Comparison of ENCODE assay signal across 8 cellular contexts in genomic region chr12:27333311-27334009, GRCh38. TPM values are rescaled to one million over a fixed set of nuclear protein-coding genes. Genes with fewer than 3 reads are reported as not detected.
DNase-seq lines count a peak whose midpoint lies in the region; ATAC-seq, FAIRE-seq and TF ChIP-seq lines count a peak whose summit lies in the region.

No MANE protein-coding gene starts in this region.

- ATAC-seq in GM21619 (IDR thresholded peaks at IDR 0.05; ENCODE audit: unreplicated experiment): peak; percentile 16

- no peaks in the 10 kb centered on the region for H3K27me3 ChIP-seq in bronchial epithelial cell (ENCODE audit: control insufficient read depth, insufficient read depth, low read length)

- in situ Hi-C loops in KBM-7 (cut with MboI; ENCODE audit: low pct_unique_long_range_greater_than_20kb, low sequenced_read_pairs): no loop called here

- FAIRE-seq in bronchial epithelial cell (lab: Jason Lieb, UNC): no peak

- peak overlapping the region; percentile 77 for H3K4me3 ChIP-seq in bronchial epithelial cell (ENCODE audit: low read depth, low read length)

- DNase-seq in Daoy (ENCODE audit: low read depth): peak; percentile 52
- peak; percentile 76 for DNase-seq in KBM-7
- peak; percentile 37 for DNase-seq in T1000 (lab: John Stamatoyannopoulos, UW)
- DNase-seq in bronchial epithelial cell (ENCODE audit: low read depth): peak; percentile 38
- peak; percentile 68 for DNase-seq in left kidney (ENCODE audit: low read depth, low spot score)
- DNase-seq in stimulated activated CD4-positive, alpha-beta T cell treated with anti-CD3 and anti-CD28 coated beads, Interleukin-4, amount 100 ng/mL, for 1 hour: peak; percentile 56
- no peak for DNase-seq in HPDE6-E6E7 (ENCODE audit: extremely low spot score)

- no peak for TF ChIP-seq CTCF in bronchial epithelial cell (IDR thresholded peaks at IDR 0.05; ENCODE audit: insufficient read depth, low read length, severe bottlenecking)

- no peaks in the 10 kb centered on the region for H3K36me3 ChIP-seq in bronchial epithelial cell (ENCODE audit: control insufficient read depth, insufficient read depth, low read length)

RNA-seq across cellular contexts. Expression of gene BMAL2, which starts 0.8 kb away (rescaled TPM):
- 57.2 and 65.3 TPM in 2 replicates for total RNA-seq in Daoy (2014; rRNA removed; shearing (Covaris generic))
- total RNA-seq in bronchial epithelial cell: 101 and 102 TPM in 2 replicates
